Comparison of ENCODE assay signal across 24 cellular contexts in genomic region chr9:134486127-134486995, GRCh38.
DNase-seq lines count a peak whose midpoint lies in the region; ATAC-seq and TF ChIP-seq lines count a peak whose summit lies in the region.
"Had no signal": no experiment of that assay in that cellular context is flagged by ENCODE, and none has a peak within 500 bp of the region (broad histone marks: within the 10 kb centered on the region; RNA-seq: fewer than 3 reads in every experiment).

No MANE protein-coding gene starts in this region.

- H3K4me3 ChIP-seq in dorsolateral prefrontal cortex = no peak overlapping the region
- H3K4me3 ChIP-seq in tibial artery = no peak overlapping the region
- H3K4me3 ChIP-seq: esophagus muscularis mucosa, gastrocnemius medialis, GM23248, skin epidermis, thyroid gland had no signal

- TF ChIP-seq CTCF in dorsolateral prefrontal cortex (IDR thresholded peaks at IDR 0.05 in 54 of 56, conservative IDR thresholded peaks at IDR 0.05 in 2 of 56; ENCODE audit: low read depth in 1 of 56, partially characterized antibody in 56 of 56) = no peak
- no peak for TF ChIP-seq CTCF in nephron progenitor cell (IDR thresholded peaks at IDR 0.05)
- TF ChIP-seq CTCF in tibial artery (IDR thresholded peaks at IDR 0.05) = no peak

- peaks cover 19% of the 10 kb centered on the region for H3K4me1 Mint-ChIP-seq in nephron progenitor cell
- H3K4me1 Mint-ChIP-seq: central memory CD8-positive, alpha-beta T cell had no signal

- H3K4me3 Mint-ChIP-seq in nephron progenitor cell = no peak overlapping the region
- H3K4me3 Mint-ChIP-seq: activated B cell treated with CpG ODN at 0.5 μM for 24 hours; central memory CD8-positive, alpha-beta T cell; T-helper 2 cell treated with Interferon-gamma antibody and Interleukin-4, amounts not matched to agents 5 μg/mL and 100 μg/mL, for 36 hours had no signal

- peak; percentile 50 for DNase-seq in activated effector memory CD4-positive, alpha-beta T cell treated with anti-CD3 and anti-CD28 coated beads, Interleukin-2, amount 50 U/mL, for 16 hours
- DNase-seq in activated effector memory CD4-positive, alpha-beta T cell treated with Interleukin-2 at 50 U/mL for 16 hours = no peak
- DNase-seq in dorsolateral prefrontal cortex = peak in 6 of 10 donors; percentile 29 to 48 (median 42)
- DNase-seq in nephron progenitor cell = no peak
- DNase-seq in tibial artery = peak in 1 of 2 donors; percentile 64
- DNase-seq: activated CD4-positive, alpha-beta T cell treated with anti-CD3 and anti-CD28 coated beads, Interleukin-2, amount 50 U/mL, for 48 hours; activated naive CD4-positive, alpha-beta T cell treated with anti-CD3 and anti-CD28 coated beads, Interleukin-2, amount 50 U/mL, for 16 hours; effector CD8-positive, alpha-beta T cell; GM23248; NCI-H187 treated with DMSO at 0.1 percent for 48 hours; NCI-H69; RPMI8226; stimulated activated naive CD4-positive, alpha-beta T cell treated with Interleukin-2 at 50 U/mL for 16 hours; thyroid gland had no signal

- intact Hi-C loops in dorsolateral prefrontal cortex (cut with DNase I) = no loop called here
- intact Hi-C loops in tibial artery (cut with DNase I; ENCODE audit: low total_unique reads) = no loop called here

- H3K27ac ChIP-seq in dorsolateral prefrontal cortex (no peak overlapping the region), tibial artery (peak overlapping the region; percentile 52 to 55)
- H3K27ac ChIP-seq: esophagus muscularis mucosa, gastrocnemius medialis, GM23248, parathyroid adenoma, skin epidermis, thyroid gland had no signal

- ATAC-seq in GM18867 (IDR thresholded peaks at IDR 0.05; ENCODE audit: unreplicated experiment) (no peak), GM18511 (IDR thresholded peaks at IDR 0.05; ENCODE audit: unreplicated experiment) (no peak), GM21528 (IDR thresholded peaks at IDR 0.05; ENCODE audit: low FRiP score, unreplicated experiment) (no peak)
- ATAC-seq: gastrocnemius medialis had no signal

- no peaks in the 10 kb centered on the region for H3K9me3 Mint-ChIP-seq in nephron progenitor cell
- H3K9me3 Mint-ChIP-seq: activated B cell treated with CpG ODN at 0.5 μM for 24 hours; central memory CD8-positive, alpha-beta T cell; T-helper 2 cell treated with Interferon-gamma antibody and Interleukin-4, amounts not matched to agents 5 μg/mL and 100 μg/mL, for 36 hours had no signal

- H3K9me3 ChIP-seq in tibial artery = no peaks in the 10 kb centered on the region
- H3K9me3 ChIP-seq: esophagus muscularis mucosa, gastrocnemius medialis, thyroid gland had no signal

- no peaks in the 10 kb centered on the region for H3K36me3 Mint-ChIP-seq in nephron progenitor cell (ENCODE audit: low read depth)

- peak overlapping the region; percentile 48 for H3K27ac Mint-ChIP-seq in nephron progenitor cell
- H3K27ac Mint-ChIP-seq: activated B cell treated with CpG ODN at 0.5 μM for 24 hours; T-helper 2 cell treated with Interferon-gamma antibody and Interleukin-4, amounts not matched to agents 5 μg/mL and 100 μg/mL, for 36 hours had no signal

- peaks cover 27% of the 10 kb centered on the region for H3K27me3 Mint-ChIP-seq in nephron progenitor cell (ENCODE audit: low read depth, poor library complexity)

- peaks cover 0 to 8% (median 0%) of the 10 kb centered on the region in 4 donors for H3K4me1 ChIP-seq in tibial artery
- H3K4me1 ChIP-seq: esophagus muscularis mucosa, gastrocnemius medialis, parathyroid adenoma, thyroid gland had no signal

- peaks cover 0 to 6% (median 0%) of the 10 kb centered on the region in 45 donors for H3K27me3 ChIP-seq in dorsolateral prefrontal cortex
- H3K27me3 ChIP-seq in tibial artery = no peaks in the 10 kb centered on the region
- H3K27me3 ChIP-seq: thyroid gland had no signal

- no peaks in the 10 kb centered on the region for H3K36me3 ChIP-seq in tibial artery
- H3K36me3 ChIP-seq: esophagus muscularis mucosa, gastrocnemius medialis, thyroid gland had no signal

Comparison
In these comparisons a context has a peak if more than half of its experiments do, and no peak if none do; other contexts are left out.
1. DNase-seq: peak in activated effector memory CD4-positive, alpha-beta T cell treated with anti-CD3 and anti-CD28 coated beads, Interleukin-2, amount 50 U/mL, for 16 hours (single experiment) and dorsolateral prefrontal cortex (6 of 10); none in activated effector memory CD4-positive, alpha-beta T cell treated with Interleukin-2 at 50 U/mL for 16 hours (single experiment) and nephron progenitor cell (single experiment).
2. H3K27ac ChIP-seq: peak in tibial artery (2 of 2); none in dorsolateral prefrontal cortex (0 of 59).